8 cellular contexts compared by ENCODE assay signal in the genomic region with DNA sequence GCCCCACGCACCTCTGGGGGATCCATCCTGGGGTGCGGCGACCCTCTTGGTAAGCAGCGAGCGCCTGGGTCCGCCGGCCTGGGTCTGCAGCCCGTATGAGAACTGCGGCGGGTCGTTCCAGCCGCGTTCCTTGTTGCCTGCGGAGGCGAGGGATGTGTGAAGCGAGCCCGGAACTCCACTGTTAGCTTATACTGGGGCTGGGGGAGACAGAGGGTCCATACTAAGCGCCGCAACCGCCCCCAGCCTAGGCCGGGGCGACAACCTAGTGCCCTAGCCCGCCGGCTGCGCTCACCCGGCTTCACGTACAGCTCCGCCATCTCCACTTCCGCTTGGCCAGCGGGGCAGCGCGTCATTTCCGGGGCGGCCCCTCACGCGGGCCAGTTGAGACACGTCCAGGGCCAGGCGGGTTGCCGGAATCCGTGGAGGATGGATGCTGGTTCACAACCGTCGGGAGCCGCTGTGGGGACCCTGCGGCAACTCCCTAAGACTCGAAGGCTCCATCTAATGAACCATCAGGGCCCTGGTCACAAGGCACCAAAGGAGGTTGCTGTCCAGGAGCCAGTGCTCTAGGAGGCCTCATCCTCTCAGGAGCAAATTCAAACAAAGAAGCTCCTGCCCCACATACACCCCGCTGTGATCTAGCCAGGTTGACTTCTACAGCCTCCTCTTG. TPM values are rescaled to one million over a fixed set of nuclear protein-coding genes. Genes with fewer than 3 reads are reported as not detected.
A peak's percentile ranks its signal among the peaks of the same experiment; 100 is the strongest.
DNase-seq lines count a peak whose midpoint lies in the region; ATAC-seq and TF ChIP-seq lines count a peak whose summit lies in the region.

A gene (minus strand): TSS at position 338 of the 670 bp plus-strand sequence. CDS start 21 bp downstream, at position 317.

- H3K4me1 ChIP-seq in right cardiac atrium (ENCODE audit: control insufficient read depth, insufficient read depth, low read length) = peaks cover 8% of the 10 kb centered on the region
- H3K4me1 ChIP-seq in uterus = peaks cover 0 to 19% of the 10 kb centered on the region in 2 donors

- H3K27me3 ChIP-seq in right cardiac atrium (ENCODE audit: control insufficient read depth, insufficient read depth) (no peaks in the 10 kb centered on the region), uterus (no peaks in the 10 kb centered on the region)

- H3K27ac ChIP-seq in right cardiac atrium (ENCODE audit: low read length) = peak within 1 kb of the TSS; percentile 92
- peak within 1 kb of the TSS; percentile 81 to 86 for H3K27ac ChIP-seq in uterus

- intact Hi-C loops in right cardiac atrium (cut with DNase I) = loop anchor here in 2 of 4 donors (5.0 kb wide), 2 partner anchors 80 to 85 kb away; a partner anchor contains a TSS
- intact Hi-C loops in uterus (cut with DNase I; ENCODE audit: low total_unique reads) = no loop called here

- peak in 1 of 4 experiments; percentile 4 for TF ChIP-seq CTCF in uterus (IDR thresholded peaks at IDR 0.05)

- peak within 1 kb of the TSS; percentile 83 for H3K4me3 ChIP-seq in right cardiac atrium (ENCODE audit: low read length)
- peak within 1 kb of the TSS; percentile 78 to 85 for H3K4me3 ChIP-seq in uterus

- peak; percentile 81 to 93 for TF ChIP-seq POLR2A in uterus (IDR thresholded peaks at IDR 0.05)

- H3K36me3 ChIP-seq in uterus = no peaks in the 10 kb centered on the region

- ATAC-seq in GM18499 (IDR thresholded peaks at IDR 0.05; ENCODE audit: insufficient read depth, unreplicated experiment) (peak; percentile 85), HG02884 (IDR thresholded peaks at IDR 0.05; ENCODE audit: unreplicated experiment) (peak; percentile 95), right cardiac atrium (peak; percentile 96)

- H3K9me3 ChIP-seq in right cardiac atrium (ENCODE audit: control insufficient read depth, low read length) (no peaks in the 10 kb centered on the region), uterus (no peaks in the 10 kb centered on the region)

- DNase-seq in NCI-H146 treated with DMSO at 0.1 percent for 48 hours (lab: John Stamatoyannopoulos, UW; ENCODE audit: unreplicated experiment) = peak; percentile 75
- peak; percentile 67 to 89 (median 76) for DNase-seq in T-helper 2 cell
- DNase-seq in anterior cingulate cortex (lab: John Stamatoyannopoulos, UW) = peak; percentile 47 to 96 (median 90)
- peak; percentile 93 to 97 (median 97) for DNase-seq in right cardiac atrium
- DNase-seq in putamen (ENCODE audit: low spot score) = peak; percentile 89
- DNase-seq in uterus = peak; percentile 92 to 93

- WGBS in right cardiac atrium = under 1% methylated on average over 46 of the region's 46 CpGs

RNA-seq across cellular contexts. Expression of the gene that starts here (rescaled TPM):
- total RNA-seq in right cardiac atrium = 10 to 100 TPM; 25.9 to 32.7 (median 28.2) TPM
- 31.1 TPM for polyA plus RNA-seq in right cardiac atrium
- total RNA-seq in uterus = 10 to 100 TPM in 3 of 4 donors, 1 to 10 TPM in 1; 2.6 to 32.6 (median 22.9) TPM

Comparison
In these comparisons a context has a peak if more than half of its experiments do, and no peak if none do; other contexts are left out.
1. Peak in every context shown above with its lines: DNase-seq, ATAC-seq, H3K4me3 ChIP-seq and H3K27ac ChIP-seq.